ENCODE assay signal across 25 cellular contexts in the genomic region with DNA sequence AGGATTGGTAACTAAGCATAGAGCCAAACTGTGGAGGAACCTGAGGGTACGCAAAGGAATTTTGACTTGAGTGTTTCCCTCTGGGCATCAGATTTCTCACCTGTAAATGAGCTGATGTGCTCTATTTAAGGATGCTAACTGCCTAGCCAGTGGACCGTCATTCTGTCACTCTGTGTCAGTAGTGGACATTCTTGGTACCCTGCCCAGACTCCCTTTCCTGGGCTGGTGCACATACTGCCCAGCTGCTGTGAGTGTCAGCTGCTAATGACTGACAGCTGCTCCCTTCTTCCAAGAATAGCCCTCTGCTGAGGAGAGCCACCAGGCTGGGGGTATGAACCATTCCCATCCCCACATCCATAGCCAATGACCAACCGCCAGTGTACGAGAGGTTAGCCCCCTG.
"Had no signal": no experiment of that assay in that cellular context is flagged by ENCODE, and none has a peak within 500 bp of the region (broad histone marks: within the 10 kb centered on the region; RNA-seq: fewer than 3 reads in every experiment).

No MANE protein-coding gene starts in this region.

- H3K9me3 ChIP-seq: SJSA1 had no signal

- H3K4me1 ChIP-seq: SJSA1 had no signal

- ATAC-seq: activated CD4-positive, CD25-positive, alpha-beta regulatory T cell treated with anti-CD3 and anti-CD28 coated beads, Interleukin-2, amount 50 U/mL, for 24 hours; activated CD8-positive, alpha-beta T cell treated with anti-CD3 and anti-CD28 coated beads for 36 hours; activated naive CD4-positive, alpha-beta T cell treated with anti-CD3 and anti-CD28 coated beads, Interleukin-2, amount 50 U/mL, for 72 hours; activated T-cell treated with anti-CD3 and anti-CD28 coated beads, Interleukin-2, amount 50 U/mL, for 72 hours; K562; Panc1 had no signal

- H3K27ac Mint-ChIP-seq: activated CD8-positive, alpha-beta T cell treated with anti-CD3 and anti-CD28 coated beads for 36 hours; activated naive CD4-positive, alpha-beta T cell treated with anti-CD3 and anti-CD28 coated beads, Interleukin-2, amount 50 U/mL, for 72 hours; activated T-cell treated with anti-CD3 and anti-CD28 coated beads, Interleukin-2, amount 50 U/mL, for 72 hours; activated T-helper 2 cell treated with anti-CD3 and anti-CD28 coated beads, Interferon-gamma antibody, Interleukin-2, Interleukin-4, amounts not matched to agents 10 μg/mL and 5 μg/mL and 100 μg/mL, durations not matched to agents 14 hours and 24 hours and 36 hours; brain; T-helper 1 cell treated with Interleukin-12 subunit alpha and Interleukin-12 subunit beta and Interleukin-4 antibody, amounts not matched to agents 30 μg/mL and 1 μg/mL, for 36 hours had no signal

- H3K27me3 Mint-ChIP-seq: brain had no signal

- H3K27me3 ChIP-seq: SJSA1 had no signal

- H3K36me3 ChIP-seq: SJSA1 had no signal

- H3K4me3 Mint-ChIP-seq: activated CD8-positive, alpha-beta T cell treated with anti-CD3 and anti-CD28 coated beads for 36 hours; activated T-cell treated with anti-CD3 and anti-CD28 coated beads, Interleukin-2, amount 50 U/mL, for 72 hours; brain; T-helper 1 cell treated with Interleukin-12 subunit alpha and Interleukin-12 subunit beta and Interleukin-4 antibody, amounts not matched to agents 30 μg/mL and 1 μg/mL, for 36 hours had no signal

- H3K36me3 Mint-ChIP-seq: activated naive CD4-positive, alpha-beta T cell treated with anti-CD3 and anti-CD28 coated beads, Interleukin-2, amount 50 U/mL, for 72 hours; brain had no signal

- H3K27ac ChIP-seq: SJSA1 had no signal

- H3K4me3 ChIP-seq: K562, SJSA1 had no signal

- H3K9me3 Mint-ChIP-seq: activated CD8-positive, alpha-beta T cell treated with anti-CD3 and anti-CD28 coated beads for 36 hours; activated naive CD4-positive, alpha-beta T cell treated with anti-CD3 and anti-CD28 coated beads, Interleukin-2, amount 50 U/mL, for 72 hours; activated T-cell treated with anti-CD3 and anti-CD28 coated beads, Interleukin-2, amount 50 U/mL, for 72 hours; activated T-helper 2 cell treated with anti-CD3 and anti-CD28 coated beads, Interferon-gamma antibody, Interleukin-2, Interleukin-4, amounts not matched to agents 10 μg/mL and 5 μg/mL and 100 μg/mL, durations not matched to agents 14 hours and 24 hours and 36 hours; brain; T-helper 1 cell treated with Interleukin-12 subunit alpha and Interleukin-12 subunit beta and Interleukin-4 antibody, amounts not matched to agents 30 μg/mL and 1 μg/mL, for 36 hours had no signal

- DNase-seq: activated CD4-positive, alpha-beta T cell treated with anti-CD3 and anti-CD28 coated beads for 4 hours; activated CD8-positive, alpha-beta memory T cell treated with anti-CD3 and anti-CD28 coated beads, Interleukin-2, amount 50 U/mL, for 4 hours; activated CD8-positive, alpha-beta T cell treated with anti-CD3 and anti-CD28 coated beads for 36 hours; activated naive CD4-positive, alpha-beta T cell; activated T-cell treated with anti-CD3 and anti-CD28 coated beads, Interleukin-2, amount 50 U/mL, for 72 hours; amygdala; Karpas-422; MM.1S; NCI-H1930; NCI-H2171 treated with DMSO at 0.1 percent for 48 hours; NCI-H226; NCI-H526; NCI-H774; NK-92 treated with Interleukin-12 subunit alpha and Interleukin-12 subunit beta, amount 100 ng/mL, for 24 hours; OCI-M1; RPMI8226; SHP77 had no signal
